Comparison of ENCODE assay signal across 10 cellular contexts in the genomic region with DNA sequence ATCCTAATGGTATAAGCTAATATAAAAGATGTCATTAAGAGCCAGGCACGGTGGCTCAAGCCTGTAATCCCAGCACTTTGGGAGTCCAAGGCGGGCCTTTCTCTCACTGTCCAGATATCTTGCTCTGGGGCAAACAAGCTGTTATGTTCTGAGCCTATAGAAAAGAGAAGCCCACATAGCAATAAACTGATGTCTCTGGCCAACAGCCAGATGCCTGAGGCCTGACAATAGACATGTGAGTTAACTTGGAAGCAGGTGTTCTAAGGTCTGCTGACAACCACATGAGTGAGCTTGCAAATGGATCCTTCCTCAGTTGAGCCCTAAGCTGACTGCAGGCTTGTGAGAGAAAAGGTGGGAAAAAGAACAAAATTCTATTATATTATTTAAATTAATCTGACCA. TPM values are rescaled to one million over a fixed set of nuclear protein-coding genes. Genes with fewer than 3 reads are reported as not detected.
DNase-seq lines count a peak whose midpoint lies in the region; ATAC-seq, FAIRE-seq and TF ChIP-seq lines count a peak whose summit lies in the region.
"Had no signal": no experiment of that assay in that cellular context is flagged by ENCODE, and none has a peak within 500 bp of the region (broad histone marks: within the 10 kb centered on the region; RNA-seq: fewer than 3 reads in every experiment).

No MANE protein-coding gene starts in this region.

- H3K4me1 ChIP-seq in RWPE2 (ENCODE audit: insufficient read depth, poor library complexity, severe bottlenecking) = peaks cover 17% of the 10 kb centered on the region
- H3K4me1 ChIP-seq in keratinocyte (ENCODE audit: control insufficient read depth, extremely low read depth, insufficient read depth, low read length) = peaks cover 9% of the 10 kb centered on the region

- H3K9ac ChIP-seq in keratinocyte (ENCODE audit: control insufficient read depth, extremely low read depth, insufficient read depth, low read length) = no peak overlapping the region

- no peaks in the 10 kb centered on the region for H3K9me3 ChIP-seq in RWPE2 (ENCODE audit: severe bottlenecking)
- no peaks in the 10 kb centered on the region for H3K9me3 ChIP-seq in keratinocyte (ENCODE audit: control insufficient read depth, low read depth, low read length)

- H3K9me1 ChIP-seq in keratinocyte (ENCODE audit: control insufficient read depth, extremely low read depth, insufficient read depth, low read length) = no peaks in the 10 kb centered on the region

- no peak overlapping the region for H3K4me2 ChIP-seq in keratinocyte (ENCODE audit: control insufficient read depth, extremely low read depth, insufficient read depth, low read depth, low read length)

- H3K79me2 ChIP-seq in keratinocyte (ENCODE audit: control insufficient read depth, insufficient read depth, low read length) = peaks cover 3% of the 10 kb centered on the region

- no peaks in the 10 kb centered on the region for H4K20me1 ChIP-seq in keratinocyte (ENCODE audit: control insufficient read depth, extremely low read depth, insufficient read depth, low read length)

- no peak overlapping the region for H2AFZ ChIP-seq in keratinocyte (ENCODE audit: control insufficient read depth, low read length)

- H3K27me3 ChIP-seq in RWPE2 (ENCODE audit: insufficient read depth, poor library complexity, severe bottlenecking) = no peaks in the 10 kb centered on the region
- H3K27me3 ChIP-seq in keratinocyte (ENCODE audit: control insufficient read depth, extremely low read depth, insufficient read depth, low read length) = no peaks in the 10 kb centered on the region

- TF ChIP-seq CTCF in RWPE2 (IDR thresholded peaks at IDR 0.05; ENCODE audit: poor library complexity, severe bottlenecking) (no peak), keratinocyte (optimal IDR thresholded peaks at IDR 0.05 in 1 of 3, IDR thresholded peaks at IDR 0.05 in 1 of 3, conservative IDR thresholded peaks at IDR 0.05 in 1 of 3; ENCODE audit: extremely low read depth in 1 of 3, insufficient read depth in 2 of 3, low read length in 3 of 3) (no peak), omental fat pad (IDR thresholded peaks at IDR 0.05) (no peak)

- FAIRE-seq in keratinocyte (lab: Jason Lieb, UNC) = peak; percentile 64

- H3K36me3 ChIP-seq in RWPE2 (ENCODE audit: low read depth) = peaks cover 7% of the 10 kb centered on the region; the same call in 1 of the 2 replicates
- H3K36me3 ChIP-seq in keratinocyte (ENCODE audit: control insufficient read depth in 2 of 2, extremely low read depth in 1 of 2, insufficient read depth in 2 of 2, low read length in 2 of 2) = no peaks in the 10 kb centered on the region

- DNase-seq in ELR (ENCODE audit: low read depth) (peak; percentile 65), NCI-H1417 treated with DMSO at 0.1 percent for 48 hours (lab: John Stamatoyannopoulos, UW) (peak; percentile 9), RWPE2 (ENCODE audit: low spot score) (no peak), keratinocyte (ENCODE audit: low read depth, low spot score) (peak; percentile 30), iPS-NIHi7 (ENCODE audit: extremely low spot score) (no peak), T-helper 2 cell (no peak), omental fat pad (ENCODE audit: low spot score) (no peak)
- DNase-seq: NCI-H1694 treated with DMSO at 0.1 percent for 48 hours, WERI-Rb-1 had no signal

- dilution Hi-C loops in keratinocyte (cut with MboI; ENCODE audit: extremely low pct_ligation_motif_present, low sequenced_read_pairs) = no loop called here

- ATAC-seq in RWPE2 (ENCODE audit: low read depth) = peak; percentile 86
- no peak for ATAC-seq in omental fat pad (ENCODE audit: low FRiP score)
- ATAC-seq in GM21526 (IDR thresholded peaks at IDR 0.05; ENCODE audit: low FRiP score, unreplicated experiment) = no peak

- H3K27ac ChIP-seq in RWPE2 (ENCODE audit: poor library complexity, severe bottlenecking) (no peak overlapping the region), keratinocyte (ENCODE audit: control insufficient read depth, insufficient read depth, low read length) (no peak overlapping the region)
- H3K27ac ChIP-seq: WERI-Rb-1 had no signal

- H3K4me3 ChIP-seq in RWPE2 (ENCODE audit: severe bottlenecking) = no peak overlapping the region
- no peak overlapping the region for H3K4me3 ChIP-seq in keratinocyte (ENCODE audit: control insufficient read depth in 2 of 3, extremely low read depth in 1 of 3, insufficient read depth in 2 of 3, low read depth in 1 of 3, low read length in 3 of 3)

RNA-seq across cellular contexts. Expression of a gene that starts 25.0 kb away (rescaled TPM):
- polyA plus RNA-seq in keratinocyte = 9.0 to 15.3 TPM (median 10.1 TPM) in 3 replicates
- 27.4 TPM for polyA plus RNA-seq in keratinocyte (2011; ENCODE audit: low read depth)
- polyA plus RNA-seq in keratinocyte (2011; cell fraction: cytosol; rRNA removed) = 7.5 and 14.4 TPM in 2 replicates
- polyA plus RNA-seq in keratinocyte (2011; cell fraction: nucleus; rRNA removed) = 9.4 and 11.8 TPM in 2 replicates
- 10.5 and 17.5 TPM in 2 replicates for polyA plus RNA-seq in keratinocyte (2012; ENCODE audit: low replicate concordance)
- polyA minus RNA-seq in keratinocyte = 1.4 to 8.6 TPM (median 3.6 TPM) in 3 replicates
- polyA minus RNA-seq in keratinocyte (2011; cell fraction: cytosol; rRNA and poly(A)+ RNA removed) = 16.3 TPM
- 6.5 and 14.2 TPM in 2 replicates for polyA minus RNA-seq in keratinocyte (2011; cell fraction: nucleus; rRNA and poly(A)+ RNA removed)
- total RNA-seq in omental fat pad = 10 to 100 TPM; 23.8 to 64.2 (median 27.8) TPM

Comparison
In these comparisons a context has a peak if more than half of its experiments do, and no peak if none do; other contexts are left out.
1. DNase-seq: peak in ELR (single experiment), NCI-H1417 treated with DMSO at 0.1 percent for 48 hours (single experiment) and keratinocyte (single experiment); none in RWPE2 (single experiment), iPS-NIHi7 (single experiment), T-helper 2 cell (0 of 5) and omental fat pad (single experiment).